Comparison of ENCODE assay signal across 20 cellular contexts in genomic region chr4:7312691-7313090, GRCh38.
"Had no signal": no experiment of that assay in that cellular context is flagged by ENCODE, and none has a peak within 500 bp of the region (broad histone marks: within the 10 kb centered on the region; RNA-seq: fewer than 3 reads in every experiment).

No MANE protein-coding gene starts in this region.

- H3K4me2 ChIP-seq: PC-9 had no signal

- H3K27ac ChIP-seq: PC-9, SK-N-MC, VCaP had no signal

- ATAC-seq: activated T-helper 17 cell treated with anti-CD3 and anti-CD28 coated beads, Interleukin-2, amount 50 U/mL, for 72 hours; T-cell had no signal

- H2AFZ ChIP-seq: PC-9 had no signal

- DNase-seq: activated CD4-positive, alpha-beta memory T cell treated with anti-CD3 and anti-CD28 coated beads, Interleukin-2, amount 10 ng/mL, durations not matched to agents 7 days and 5 days; activated CD4-positive, alpha-beta T cell treated with anti-CD3 and anti-CD28 coated beads, Interleukin-2, amount 50 U/mL, for 1 hour; activated CD4-positive, CD25-positive, alpha-beta regulatory T cell; activated gamma-delta T cell; activated naive CD4-positive, alpha-beta T cell treated with anti-CD3 and anti-CD28 coated beads, Interleukin-2, amount 10 ng/mL, durations not matched to agents 7 days and 5 days; activated naive CD8-positive, alpha-beta T cell treated with anti-CD3 and anti-CD28 coated beads for 36 hours; activated T-cell treated with anti-CD3 and anti-CD28 coated beads for 4 hours; activated T-cell treated with anti-CD3 and anti-CD28 coated beads, Interleukin-2, amount 50 U/mL, for 48 hours; KG1; NCI-H1048; NCI-H146; NCI-H187 treated with DMSO at 0.1 percent for 48 hours; NCI-H2081 treated with DMSO at 0.1 percent for 48 hours; NCI-H446; NCI-H524; PC-9; T-cell had no signal

- H3K4me3 ChIP-seq: PC-9, SK-N-MC had no signal
